Comparison of ENCODE assay signal across 19 cellular contexts in genomic region chr9:114378016-114378415, GRCh38. TPM values are rescaled to one million over a fixed set of nuclear protein-coding genes. Genes with fewer than 3 reads are reported as not detected.
DNase-seq lines count a peak whose midpoint lies in the region; ATAC-seq, FAIRE-seq and TF ChIP-seq lines count a peak whose summit lies in the region.
"Had no signal": no experiment of that assay in that cellular context is flagged by ENCODE, and none has a peak within 500 bp of the region (broad histone marks: within the 10 kb centered on the region; RNA-seq: fewer than 3 reads in every experiment).

No MANE protein-coding gene starts in this region.

- H3K4me3 ChIP-seq in Karpas-422 (ENCODE audit: low read length), result no peak overlapping the region
- no peak overlapping the region for H3K4me3 ChIP-seq in neutrophil (ENCODE audit: low read depth in 1 of 2, low read length in 1 of 2)
- H3K4me3 ChIP-seq in hepatocyte, result no peak overlapping the region
- H3K4me3 ChIP-seq in small intestine (ENCODE audit: low read depth in 1 of 2, low read length in 2 of 2), result no peak overlapping the region
- H3K4me3 ChIP-seq: A549, cardiac muscle cell, right atrium auricular region had no signal

- no peaks in the 10 kb centered on the region for H3K9me3 Mint-ChIP-seq in activated CD4-positive, alpha-beta T cell treated with anti-CD3 and anti-CD28 coated beads, Interleukin-2, amount 10 ng/mL, durations not matched to agents 7 days and 5 days
- no peaks in the 10 kb centered on the region for H3K9me3 Mint-ChIP-seq in activated naive CD8-positive, alpha-beta T cell treated with anti-CD3 and anti-CD28 coated beads, Interleukin-2, amount 50 U/mL, for 24 hours
- H3K9me3 Mint-ChIP-seq: endodermal cell had no signal

- H2AFZ ChIP-seq in Karpas-422 (ENCODE audit: low read length) (no peak overlapping the region), hepatocyte (no peak overlapping the region)

- H3K79me2 ChIP-seq in Karpas-422 (ENCODE audit: low read length) (peaks cover 56% of the 10 kb centered on the region), hepatocyte (peaks cover 15% of the 10 kb centered on the region)

- no peaks in the 10 kb centered on the region for H3K27me3 Mint-ChIP-seq in activated CD4-positive, alpha-beta T cell treated with anti-CD3 and anti-CD28 coated beads, Interleukin-2, amount 10 ng/mL, durations not matched to agents 7 days and 5 days
- H3K27me3 Mint-ChIP-seq in activated naive CD8-positive, alpha-beta T cell treated with anti-CD3 and anti-CD28 coated beads, Interleukin-2, amount 50 U/mL, for 24 hours, result no peaks in the 10 kb centered on the region

- no peaks in the 10 kb centered on the region for H4K20me1 ChIP-seq in Karpas-422 (ENCODE audit: insufficient read depth, low read depth, low read length)
- peaks cover 5% of the 10 kb centered on the region for H4K20me1 ChIP-seq in hepatocyte (ENCODE audit: insufficient read depth, poor library complexity, severe bottlenecking)

- no peak for TF ChIP-seq CTCF in neutrophil (IDR thresholded peaks at IDR 0.05)
- no peak for TF ChIP-seq CTCF in hepatocyte (IDR thresholded peaks at IDR 0.05; ENCODE audit: poor library complexity)

- peak overlapping the region; percentile 86 for H3K27ac Mint-ChIP-seq in activated CD4-positive, alpha-beta T cell treated with anti-CD3 and anti-CD28 coated beads, Interleukin-2, amount 10 ng/mL, durations not matched to agents 7 days and 5 days
- peak overlapping the region; percentile 97 for H3K27ac Mint-ChIP-seq in activated naive CD8-positive, alpha-beta T cell treated with anti-CD3 and anti-CD28 coated beads, Interleukin-2, amount 50 U/mL, for 24 hours
- H3K27ac Mint-ChIP-seq: endodermal cell had no signal

- no peak overlapping the region for H3K9ac ChIP-seq in Karpas-422 (ENCODE audit: low read length)

- H3K4me3 Mint-ChIP-seq in activated CD4-positive, alpha-beta T cell treated with anti-CD3 and anti-CD28 coated beads, Interleukin-2, amount 10 ng/mL, durations not matched to agents 7 days and 5 days, result peak overlapping the region; percentile 25
- no peak overlapping the region for H3K4me3 Mint-ChIP-seq in activated naive CD8-positive, alpha-beta T cell treated with anti-CD3 and anti-CD28 coated beads, Interleukin-2, amount 50 U/mL, for 24 hours
- H3K4me3 Mint-ChIP-seq: endodermal cell had no signal

- H3K36me3 Mint-ChIP-seq in activated CD4-positive, alpha-beta T cell treated with anti-CD3 and anti-CD28 coated beads, Interleukin-2, amount 10 ng/mL, durations not matched to agents 7 days and 5 days (ENCODE audit: low read depth), result peaks cover 89% of the 10 kb centered on the region
- H3K36me3 Mint-ChIP-seq in activated naive CD8-positive, alpha-beta T cell treated with anti-CD3 and anti-CD28 coated beads, Interleukin-2, amount 50 U/mL, for 24 hours (ENCODE audit: low read depth), result peaks cover 72% of the 10 kb centered on the region

- H3K4me2 ChIP-seq in Karpas-422 (ENCODE audit: low read depth, low read length, poor library complexity, severe bottlenecking) (no peak overlapping the region), hepatocyte (no peak overlapping the region)
- H3K4me2 ChIP-seq: A549 had no signal

- CTCF ChIA-PET in activated CD4-positive, alpha-beta T cell treated with anti-CD3 and anti-CD28 coated beads, Interleukin-2, amount 10 ng/mL, durations not matched to agents 7 days and 5 days (lab: Charles Lee), result interaction anchor here (1.5 to 2.1 kb wide), 3 partner anchors 8 to 38 kb away, joined by 3 to 9 read pairs (median 4); no protein-coding TSS in a partner anchor

- peaks cover 48% of the 10 kb centered on the region for H3K4me1 ChIP-seq in Karpas-422 (ENCODE audit: low read length)
- peaks cover 95% of the 10 kb centered on the region in 2 experiments for H3K4me1 ChIP-seq in neutrophil (ENCODE audit: control insufficient read depth in 1 of 2, insufficient read depth in 1 of 2, low read depth in 1 of 2, low read length in 1 of 2)
- H3K4me1 ChIP-seq in hepatocyte (ENCODE audit: insufficient read depth), result peaks cover 3% of the 10 kb centered on the region
- peaks cover 0 to under 1% of the 10 kb centered on the region in 2 donors for H3K4me1 ChIP-seq in small intestine (ENCODE audit: control insufficient read depth in 2 of 2, insufficient read depth in 1 of 2, low read depth in 1 of 2, low read length in 1 of 2)
- H3K4me1 ChIP-seq: A549 had no signal

- 90% methylated on average over 8 of the region's 8 CpGs for WGBS in hepatocyte (ENCODE audit: low lambda C conversion rate, missing lambda C conversion rate)
- 89 to 93% (median 91%) methylated on average over 8 of the region's 8 CpGs for WGBS in small intestine, 3 donors

- no peak for ATAC-seq in activated naive CD8-positive, alpha-beta T cell treated with anti-CD3 and anti-CD28 coated beads, Interleukin-2, amount 50 U/mL, for 24 hours
- no peak for ATAC-seq in HG03521 (IDR thresholded peaks at IDR 0.05; ENCODE audit: unreplicated experiment)
- ATAC-seq: A549, HCT116 had no signal

- H3K36me3 ChIP-seq in Karpas-422 (ENCODE audit: insufficient read depth, low read length) (peaks cover 44% of the 10 kb centered on the region), neutrophil (peaks cover 73% of the 10 kb centered on the region), hepatocyte (replicated peaks; ENCODE audit: insufficient read depth, low read depth) (no peaks in the 10 kb centered on the region), small intestine (ENCODE audit: control insufficient read depth in 2 of 2, insufficient read depth in 2 of 2, low read length in 2 of 2) (peaks cover 8 to 11% of the 10 kb centered on the region in 2 donors)

- no peak for DNase-seq in activated CD4-positive, alpha-beta T cell treated with anti-CD3 and anti-CD28 coated beads, Interleukin-2, amount 10 ng/mL, durations not matched to agents 7 days and 5 days
- no peak for DNase-seq in activated CD4-positive, alpha-beta T cell treated with anti-CD3 and anti-CD28 coated beads for 4 hours
- no peak for DNase-seq in Karpas-422
- no peak for DNase-seq in activated naive CD8-positive, alpha-beta T cell treated with anti-CD3 and anti-CD28 coated beads, Interleukin-2, amount 50 U/mL, for 24 hours
- DNase-seq in hepatocyte (ENCODE audit: low spot score), result no peak
- DNase-seq in small intestine, result no peak
- DNase-seq: endodermal cell, kidney glomerular epithelial cell, NCI-H1105 treated with DMSO at 0.1 percent for 48 hours, NCI-H774 had no signal

- H3K4me1 Mint-ChIP-seq in activated CD4-positive, alpha-beta T cell treated with anti-CD3 and anti-CD28 coated beads, Interleukin-2, amount 10 ng/mL, durations not matched to agents 7 days and 5 days, result peaks cover 89% of the 10 kb centered on the region
- H3K4me1 Mint-ChIP-seq in activated naive CD8-positive, alpha-beta T cell treated with anti-CD3 and anti-CD28 coated beads, Interleukin-2, amount 50 U/mL, for 24 hours, result peaks cover 91% of the 10 kb centered on the region
- H3K4me1 Mint-ChIP-seq: endodermal cell had no signal

- H3K27me3 ChIP-seq in Karpas-422 (ENCODE audit: low read length) (no peaks in the 10 kb centered on the region), neutrophil (no peaks in the 10 kb centered on the region), hepatocyte (no peaks in the 10 kb centered on the region), small intestine (ENCODE audit: control insufficient read depth in 2 of 2, insufficient read depth in 2 of 2, low read length in 2 of 2) (no peaks in the 10 kb centered on the region)
- H3K27me3 ChIP-seq: cardiac muscle cell, right atrium auricular region had no signal

- H3K27ac ChIP-seq in Karpas-422 (ENCODE audit: low read length) (peak overlapping the region; percentile 17; the same call in 1 of the 2 replicates), neutrophil (peak overlapping the region; percentile 98), hepatocyte (no peak overlapping the region), small intestine (ENCODE audit: low read depth in 1 of 2, low read length in 1 of 2) (no peak overlapping the region)
- H3K27ac ChIP-seq: A549, cardiac muscle cell, right atrium auricular region had no signal

- no peak for FAIRE-seq in small intestine (lab: Jason Lieb, UNC)
- FAIRE-seq: A549 had no signal

- POLR2A ChIA-PET in activated CD4-positive, alpha-beta T cell treated with anti-CD3 and anti-CD28 coated beads, Interleukin-2, amount 10 ng/mL, durations not matched to agents 7 days and 5 days (lab: Charles Lee), result interaction anchor here (1.2 kb wide), 1 partner anchor 10 kb away, joined by 3 read pairs; the partner anchor contains the start of gene AKNA

- H3K9me2 ChIP-seq in Karpas-422 (replicated peaks; ENCODE audit: insufficient read depth, low read length) (no peaks in the 10 kb centered on the region), hepatocyte (replicated peaks; ENCODE audit: insufficient read depth) (no peaks in the 10 kb centered on the region)

- H3K9me3 ChIP-seq in Karpas-422 (ENCODE audit: low read length) (no peaks in the 10 kb centered on the region), neutrophil (no peaks in the 10 kb centered on the region), hepatocyte (ENCODE audit: low read depth) (no peaks in the 10 kb centered on the region), small intestine (ENCODE audit: control insufficient read depth, low read depth) (no peaks in the 10 kb centered on the region)
- H3K9me3 ChIP-seq: A549, right atrium auricular region had no signal

RNA-seq across cellular contexts. Expression of gene AKNA, which starts 9.8 kb away (rescaled TPM):
- total RNA-seq in activated CD4-positive, alpha-beta T cell treated with anti-CD3 and anti-CD28 coated beads, Interleukin-2, amount 10 ng/mL, durations not matched to agents 7 days and 5 days, result 100 to 1,000 TPM; 300 to 364 TPM
- total RNA-seq in Karpas-422 (2014; rRNA removed; shearing (Covaris generic); ENCODE audit: low replicate concordance), result 77.9 and 122 TPM in 2 replicates
- total RNA-seq in hepatocyte, result 12.9 and 13.8 TPM in 2 replicates
- 4.5 and 6.6 TPM in 2 replicates for polyA plus RNA-seq in hepatocyte
- polyA plus RNA-seq in small intestine, result 10 to 100 TPM in 1 of 3 donors, 1 to 10 TPM in 2; 3.4 to 22.0 (median 8.9) TPM

RNA-seq across cellular contexts. Expression of gene ORM2, which starts 48.3 kb away (rescaled TPM):
- not detected for total RNA-seq in activated CD4-positive, alpha-beta T cell treated with anti-CD3 and anti-CD28 coated beads, Interleukin-2, amount 10 ng/mL, durations not matched to agents 7 days and 5 days
- total RNA-seq in Karpas-422 (2014; rRNA removed; shearing (Covaris generic); ENCODE audit: low replicate concordance), result not detected in 2 replicates
- 45.7 and 52.0 TPM in 2 replicates for total RNA-seq in hepatocyte
- polyA plus RNA-seq in hepatocyte (80.9 and 136 TPM in 2 replicates), small intestine (under 1 TPM in 1 of 3 donors, not detected in 2; 0.28 TPM)
- total RNA-seq: activated CD8-positive, alpha-beta memory T cell treated with anti-CD3 and anti-CD28 coated beads for 36 hours; cardiac muscle cell; LHCN-M2; right atrium auricular region; ureter had no signal
- polyA plus RNA-seq: cardiac muscle cell had no signal

RNA-seq across cellular contexts. Expression of gene ORM1, which starts 55.1 kb away (rescaled TPM):
- not detected for total RNA-seq in activated CD4-positive, alpha-beta T cell treated with anti-CD3 and anti-CD28 coated beads, Interleukin-2, amount 10 ng/mL, durations not matched to agents 7 days and 5 days
- total RNA-seq in Karpas-422 (2014; rRNA removed; shearing (Covaris generic); ENCODE audit: low replicate concordance), result not detected in 2 replicates
- 397 and 472 TPM in 2 replicates for total RNA-seq in hepatocyte
- polyA plus RNA-seq in hepatocyte (538 and 976 TPM in 2 replicates), small intestine (1 to 10 TPM in 2 of 3 donors, not detected in 1; 1.3 to 6.9 TPM)
- total RNA-seq: activated CD8-positive, alpha-beta memory T cell treated with anti-CD3 and anti-CD28 coated beads for 36 hours; cardiac muscle cell; LHCN-M2; right atrium auricular region had no signal

Comparison
In these comparisons a context has a peak if more than half of its experiments do, and no peak if none do; other contexts are left out.
1. H3K27ac ChIP-seq: peak in Karpas-422 (single experiment) and neutrophil (single experiment); none in hepatocyte (single experiment) and small intestine (0 of 2).
2. RNA of gene ORM2, which starts 48.3 kb away (total RNA-seq): 45.7 to 52.0 TPM in hepatocyte; not detected in activated CD4-positive, alpha-beta T cell treated with anti-CD3 and anti-CD28 coated beads, Interleukin-2, amount 10 ng/mL, durations not matched to agents 7 days and 5 days and not detected in Karpas-422; every median in the first group is over 10 times any median in the second.
3. RNA of gene ORM1, which starts 55.1 kb away (total RNA-seq): 397 to 472 TPM in hepatocyte; not detected in activated CD4-positive, alpha-beta T cell treated with anti-CD3 and anti-CD28 coated beads, Interleukin-2, amount 10 ng/mL, durations not matched to agents 7 days and 5 days and not detected in Karpas-422; every median in the first group is over 100 times any median in the second.